12 cellular contexts compared by ENCODE assay signal in genomic region chr6:105780146-105780860, GRCh38.
DNase-seq lines count a peak whose midpoint lies in the region; ATAC-seq and TF ChIP-seq lines count a peak whose summit lies in the region.
"Had no signal": no experiment of that assay in that cellular context is flagged by ENCODE, and none has a peak within 500 bp of the region (broad histone marks: within the 10 kb centered on the region; RNA-seq: fewer than 3 reads in every experiment).

No MANE protein-coding gene starts in this region.

- no peaks in the 10 kb centered on the region for H3K79me2 ChIP-seq in mammary epithelial cell (ENCODE audit: insufficient read depth, low read length)

- in situ Hi-C loops in mammary epithelial cell (cut with MboI; ENCODE audit: low sequenced_read_pairs in 2 of 2) (no loop called here), gastrocnemius medialis (cut with MboI; ENCODE audit: low sequenced_read_pairs in 4 of 4) (no loop called here)

- H3K4me3 ChIP-seq in mammary epithelial cell (replicated peaks in 1 of 3; ENCODE audit: insufficient read depth in 1 of 3, low read depth in 2 of 3, low read length in 3 of 3) (no peak overlapping the region), gastrocnemius medialis (no peak overlapping the region), coronary artery (no peak overlapping the region)

- H2AFZ ChIP-seq in mammary epithelial cell (ENCODE audit: low read depth, low read length) = peak overlapping the region; percentile 5

- TF ChIP-seq CTCF in mammary epithelial cell (conservative IDR thresholded peaks at IDR 0.05 in 1 of 2, IDR thresholded peaks at IDR 0.05 in 1 of 2; ENCODE audit: extremely low read depth in 1 of 2, insufficient read depth in 1 of 2, low read depth in 1 of 2, low read length in 2 of 2) = no peak
- no peak for TF ChIP-seq CTCF in gastrocnemius medialis (IDR thresholded peaks at IDR 0.05 in 4 of 5, conservative IDR thresholded peaks at IDR 0.05 in 1 of 5)
- TF ChIP-seq CTCF in coronary artery (IDR thresholded peaks at IDR 0.05) = no peak

- no peaks in the 10 kb centered on the region for H3K36me3 ChIP-seq in mammary epithelial cell (ENCODE audit: insufficient read depth, low read length)
- H3K36me3 ChIP-seq in gastrocnemius medialis = no peaks in the 10 kb centered on the region

- WGBS in mammary epithelial cell (ENCODE audit: low coverage, missing lambda C conversion rate) = 87% methylated on average over 11 of the region's 12 CpGs

- H3K27me3 ChIP-seq in mammary epithelial cell (ENCODE audit: insufficient read depth, low read length) = no peaks in the 10 kb centered on the region
- no peaks in the 10 kb centered on the region for H3K27me3 ChIP-seq in gastrocnemius medialis

- TF ChIP-seq POLR2A in gastrocnemius medialis (IDR thresholded peaks at IDR 0.05) (no peak), erythroblast (IDR thresholded peaks at IDR 0.05; ENCODE audit: low read length) (no peak)

- H3K27ac ChIP-seq in mammary epithelial cell (ENCODE audit: insufficient read depth, low read depth, low read length) (peak overlapping the region; percentile 78), gastrocnemius medialis (peak overlapping the region; percentile 53 to 74 (median 62)), coronary artery (no peak overlapping the region)

- H3K9ac ChIP-seq in mammary epithelial cell (ENCODE audit: insufficient read depth, low read length) = no peak overlapping the region

- dilution Hi-C loops in mammary epithelial cell (cut with HindIII; ENCODE audit: low sequenced_read_pairs) = loop anchor here (5.0 kb wide), 1 partner anchor 107 kb away; no protein-coding TSS in a partner anchor

- H3K4me1 ChIP-seq in mammary epithelial cell (ENCODE audit: insufficient read depth, low read length) (peaks cover 18% of the 10 kb centered on the region), gastrocnemius medialis (peaks cover 4% of the 10 kb centered on the region in 2 donors)

- peak; percentile 76 for ATAC-seq in GM18517 (IDR thresholded peaks at IDR 0.05; ENCODE audit: unreplicated experiment)
- peak; percentile 60 for ATAC-seq in HG03280 (IDR thresholded peaks at IDR 0.05; ENCODE audit: unreplicated experiment)
- peak; percentile 91 to 99 for ATAC-seq in gastrocnemius medialis
- ATAC-seq in HG03025 (IDR thresholded peaks at IDR 0.05; ENCODE audit: low FRiP score, unreplicated experiment) = no peak
- no peak for ATAC-seq in GM18498 (IDR thresholded peaks at IDR 0.05; ENCODE audit: unreplicated experiment)
- ATAC-seq: natural killer cell had no signal

- intact Hi-C loops in mammary epithelial cell (cut with micrococcal nuclease) = no loop called here
- intact Hi-C loops in gastrocnemius medialis (cut with DNase I; ENCODE audit: low total_unique reads) = loop anchor here (2.0 kb wide), 1 partner anchor 14 kb away; no protein-coding TSS in a partner anchor

- H3K9me3 ChIP-seq in mammary epithelial cell (replicated peaks; ENCODE audit: insufficient read depth, low read length) = no peaks in the 10 kb centered on the region
- peaks cover 0 to 5% (median 0%) of the 10 kb centered on the region in 3 donors for H3K9me3 ChIP-seq in gastrocnemius medialis

- no peak overlapping the region for H3K4me2 ChIP-seq in mammary epithelial cell (ENCODE audit: insufficient read depth, low read depth, low read length)

- peak; percentile 90 for DNase-seq in mammary epithelial cell
- DNase-seq in gastrocnemius medialis = peak in 1 of 2 donors; percentile 74
- no peak for DNase-seq in erythroblast (lab: John Stamatoyannopoulos, UW)
- no peak for DNase-seq in coronary artery (ENCODE audit: low spot score)
- DNase-seq: CD8-positive, alpha-beta memory T cell; natural killer cell; NCI-H2171 treated with DMSO at 0.1 percent for 48 hours; small intestine had no signal

- CTCF ChIA-PET in mammary epithelial cell (lab: Charles Lee; ENCODE audit: low non-redundant PET) = no interaction called here

- BruUV-seq in mammary epithelial cell (replicated peaks; lab: Mats Ljungman, UMichigan) = no TSS peak

- no peaks in the 10 kb centered on the region for H4K20me1 ChIP-seq in mammary epithelial cell (ENCODE audit: insufficient read depth, low read length)

Comparison
In these comparisons a context has a peak if more than half of its experiments do, and no peak if none do; other contexts are left out.
1. ATAC-seq: peak in GM18517 (single experiment), HG03280 (single experiment) and gastrocnemius medialis (2 of 2); none in HG03025 (single experiment) and GM18498 (single experiment).
2. H3K27ac ChIP-seq: peak in mammary epithelial cell (single experiment) and gastrocnemius medialis (4 of 4); none in coronary artery (0 of 2).